16 cellular contexts compared by ENCODE assay signal in the genomic region with DNA sequence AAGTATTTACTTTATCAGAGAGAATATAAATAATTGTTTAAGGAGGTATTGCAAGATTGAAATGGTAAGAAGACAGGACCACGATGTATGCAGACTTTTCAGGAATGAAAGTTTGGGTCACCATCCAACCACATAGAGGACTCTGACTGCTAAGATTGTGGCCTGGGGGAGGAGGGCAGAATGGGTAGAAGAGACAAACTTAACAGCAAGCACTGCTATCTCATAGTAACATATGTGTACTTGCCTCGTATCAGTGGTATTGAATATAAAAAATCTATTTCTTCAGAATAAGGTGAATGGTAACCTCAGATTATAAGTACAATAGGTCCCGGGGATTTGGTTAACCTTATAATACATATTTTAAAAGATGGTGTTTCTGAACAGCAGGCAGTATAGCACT. TPM values are rescaled to one million over a fixed set of nuclear protein-coding genes. Genes with fewer than 3 reads are reported as not detected.
A peak's percentile ranks its signal among the peaks of the same experiment; 100 is the strongest.
DNase-seq lines count a peak whose midpoint lies in the region; ATAC-seq and TF ChIP-seq lines count a peak whose summit lies in the region.
"Had no signal": no experiment of that assay in that cellular context is flagged by ENCODE, and none has a peak within 500 bp of the region (broad histone marks: within the 10 kb centered on the region; RNA-seq: fewer than 3 reads in every experiment).

No MANE protein-coding gene starts in this region.

- no peaks in the 10 kb centered on the region for H3K9me3 Mint-ChIP-seq in activated CD8-positive, alpha-beta T cell treated with anti-CD3 and anti-CD28 coated beads for 36 hours
- H3K9me3 Mint-ChIP-seq in activated CD8-positive, alpha-beta T cell treated with anti-CD3 and anti-CD28 coated beads, Interleukin-2, amount 10 ng/mL, durations not matched to agents 7 days and 5 days (ENCODE audit: insufficient read depth) = no peaks in the 10 kb centered on the region
- H3K9me3 Mint-ChIP-seq in CD4-positive, alpha-beta T cell = peaks cover 2% of the 10 kb centered on the region
- H3K9me3 Mint-ChIP-seq in activated T-helper 1 cell treated with anti-CD3 and anti-CD28 coated beads, Interleukin-12 subunit alpha, Interleukin-12 subunit beta, Interleukin-2, Interleukin-4 antibody, amounts not matched to agents 30 ng/mL and 10 ng/mL and 1 ng/mL, durations not matched to agents 14 hours and 24 hours and 36 hours = peaks cover 32% of the 10 kb centered on the region
- no peaks in the 10 kb centered on the region for H3K9me3 Mint-ChIP-seq in nephron

- TF ChIP-seq POLR2A in suprapubic skin (IDR thresholded peaks at IDR 0.05) = no peak

- CTCF ChIA-PET in activated CD8-positive, alpha-beta T cell treated with anti-CD3 and anti-CD28 coated beads for 36 hours (lab: Charles Lee) = interaction anchor here (1.7 kb wide), 1 partner anchor 13 kb away, joined by 4 read pairs; no protein-coding TSS in a partner anchor
- CTCF ChIA-PET in activated CD8-positive, alpha-beta T cell treated with anti-CD3 and anti-CD28 coated beads, Interleukin-2, amount 10 ng/mL, durations not matched to agents 7 days and 5 days (lab: Charles Lee) = no interaction called here
- CTCF ChIA-PET in CD4-positive, alpha-beta T cell (lab: Charles Lee) = interaction anchor here (0.6 to 1.1 kb wide), 3 partner anchors 8 to 846 kb away, joined by 3 to 4 read pairs (median 3); no protein-coding TSS in a partner anchor

- no peak for DNase-seq in activated CD8-positive, alpha-beta T cell treated with anti-CD3 and anti-CD28 coated beads for 36 hours
- DNase-seq in activated CD8-positive, alpha-beta T cell treated with anti-CD3 and anti-CD28 coated beads, Interleukin-2, amount 10 ng/mL, durations not matched to agents 7 days and 5 days = no peak
- DNase-seq in CD4-positive, alpha-beta T cell = no peak
- DNase-seq in activated T-helper 1 cell treated with anti-CD3 and anti-CD28 coated beads, Interleukin-12 subunit alpha, Interleukin-12 subunit beta, Interleukin-2, Interleukin-4 antibody, amounts not matched to agents 30 ng/mL and 10 ng/mL and 1 ng/mL, durations not matched to agents 14 hours and 24 hours and 36 hours (ENCODE audit: low spot score) = no peak
- DNase-seq in hypothalamus (lab: John Stamatoyannopoulos, UW) (no peak), suprapubic skin (ENCODE audit: low spot score in 2 of 2) (no peak), lower lobe of right lung (no peak)
- DNase-seq: DMS153, EL, KG1, NCI-H1048, NCI-H2081 treated with DMSO at 0.1 percent for 48 hours, NCI-H510A treated with DMSO at 0.1 percent for 48 hours had no signal

- no peak overlapping the region for H3K27ac Mint-ChIP-seq in activated CD8-positive, alpha-beta T cell treated with anti-CD3 and anti-CD28 coated beads for 36 hours
- H3K27ac Mint-ChIP-seq in activated CD8-positive, alpha-beta T cell treated with anti-CD3 and anti-CD28 coated beads, Interleukin-2, amount 10 ng/mL, durations not matched to agents 7 days and 5 days = no peak overlapping the region
- H3K27ac Mint-ChIP-seq in CD4-positive, alpha-beta T cell = no peak overlapping the region
- no peak overlapping the region for H3K27ac Mint-ChIP-seq in activated T-helper 1 cell treated with anti-CD3 and anti-CD28 coated beads, Interleukin-12 subunit alpha, Interleukin-12 subunit beta, Interleukin-2, Interleukin-4 antibody, amounts not matched to agents 30 ng/mL and 10 ng/mL and 1 ng/mL, durations not matched to agents 14 hours and 24 hours and 36 hours
- H3K27ac Mint-ChIP-seq in nephron = peak overlapping the region; percentile 64 to 88 (median 80)

- peaks cover 20% of the 10 kb centered on the region for H3K27me3 Mint-ChIP-seq in activated CD8-positive, alpha-beta T cell treated with anti-CD3 and anti-CD28 coated beads for 36 hours
- H3K27me3 Mint-ChIP-seq in activated CD8-positive, alpha-beta T cell treated with anti-CD3 and anti-CD28 coated beads, Interleukin-2, amount 10 ng/mL, durations not matched to agents 7 days and 5 days (ENCODE audit: low read depth) = peaks cover 16% of the 10 kb centered on the region
- H3K27me3 Mint-ChIP-seq in CD4-positive, alpha-beta T cell = peaks cover 35% of the 10 kb centered on the region
- peaks cover 22% of the 10 kb centered on the region for H3K27me3 Mint-ChIP-seq in activated T-helper 1 cell treated with anti-CD3 and anti-CD28 coated beads, Interleukin-12 subunit alpha, Interleukin-12 subunit beta, Interleukin-2, Interleukin-4 antibody, amounts not matched to agents 30 ng/mL and 10 ng/mL and 1 ng/mL, durations not matched to agents 14 hours and 24 hours and 36 hours (ENCODE audit: insufficient read depth)
- H3K27me3 Mint-ChIP-seq in nephron (ENCODE audit: low read depth) = peaks cover 28% of the 10 kb centered on the region

- WGBS in suprapubic skin = 78% methylated on average over 3 of the region's 3 CpGs

- H3K36me3 ChIP-seq in suprapubic skin = no peaks in the 10 kb centered on the region
- peaks cover 11% of the 10 kb centered on the region for H3K36me3 ChIP-seq in lower lobe of right lung

- no peak overlapping the region for H3K4me3 ChIP-seq in suprapubic skin
- no peak overlapping the region for H3K4me3 ChIP-seq in lower lobe of right lung

- TF ChIP-seq CTCF in activated CD8-positive, alpha-beta T cell treated with anti-CD3 and anti-CD28 coated beads for 36 hours (IDR thresholded peaks at IDR 0.05) = no peak
- TF ChIP-seq CTCF in CD4-positive, alpha-beta T cell (IDR thresholded peaks at IDR 0.05) = no peak
- TF ChIP-seq CTCF in nephron (IDR thresholded peaks at IDR 0.05; ENCODE audit: unreplicated experiment in 3 of 3) (no peak), suprapubic skin (IDR thresholded peaks at IDR 0.05) (no peak), lower lobe of right lung (IDR thresholded peaks at IDR 0.05) (no peak)

- TF ChIP-seq EP300 in suprapubic skin (IDR thresholded peaks at IDR 0.05) = no peak

- peaks cover 18% of the 10 kb centered on the region for H3K36me3 Mint-ChIP-seq in activated CD8-positive, alpha-beta T cell treated with anti-CD3 and anti-CD28 coated beads for 36 hours (ENCODE audit: low read depth)
- H3K36me3 Mint-ChIP-seq in activated CD8-positive, alpha-beta T cell treated with anti-CD3 and anti-CD28 coated beads, Interleukin-2, amount 10 ng/mL, durations not matched to agents 7 days and 5 days (ENCODE audit: low read depth) = peaks cover 27% of the 10 kb centered on the region
- H3K36me3 Mint-ChIP-seq in CD4-positive, alpha-beta T cell (ENCODE audit: low read depth) = peaks cover 24% of the 10 kb centered on the region
- H3K36me3 Mint-ChIP-seq in activated T-helper 1 cell treated with anti-CD3 and anti-CD28 coated beads, Interleukin-12 subunit alpha, Interleukin-12 subunit beta, Interleukin-2, Interleukin-4 antibody, amounts not matched to agents 30 ng/mL and 10 ng/mL and 1 ng/mL, durations not matched to agents 14 hours and 24 hours and 36 hours (ENCODE audit: low read depth) = peaks cover 22% of the 10 kb centered on the region
- H3K36me3 Mint-ChIP-seq in nephron (ENCODE audit: low read depth) = peaks cover 35% of the 10 kb centered on the region

- no peak for ATAC-seq in activated CD8-positive, alpha-beta T cell treated with anti-CD3 and anti-CD28 coated beads for 36 hours
- ATAC-seq in activated CD8-positive, alpha-beta T cell treated with anti-CD3 and anti-CD28 coated beads, Interleukin-2, amount 10 ng/mL, durations not matched to agents 7 days and 5 days = no peak
- no peak for ATAC-seq in CD4-positive, alpha-beta T cell (ENCODE audit: poor library complexity)
- ATAC-seq in lower lobe of right lung = no peak

- no peaks in the 10 kb centered on the region for H3K9me3 ChIP-seq in CD4-positive, alpha-beta T cell (ENCODE audit: control insufficient read depth, low read length)
- H3K9me3 ChIP-seq in suprapubic skin (no peaks in the 10 kb centered on the region), lower lobe of right lung (no peaks in the 10 kb centered on the region)

- POLR2A ChIA-PET in activated CD8-positive, alpha-beta T cell treated with anti-CD3 and anti-CD28 coated beads for 36 hours (lab: Charles Lee) = no interaction called here
- POLR2A ChIA-PET in activated CD8-positive, alpha-beta T cell treated with anti-CD3 and anti-CD28 coated beads, Interleukin-2, amount 10 ng/mL, durations not matched to agents 7 days and 5 days (lab: Charles Lee) = no interaction called here
- POLR2A ChIA-PET in CD4-positive, alpha-beta T cell (lab: Charles Lee) = interaction anchor here (0.9 kb wide), 1 partner anchor 873 kb away, joined by 4 read pairs; no protein-coding TSS in a partner anchor

- H3K27me3 ChIP-seq in CD4-positive, alpha-beta T cell (ENCODE audit: control insufficient read depth, insufficient read depth, low read length) = peaks cover 19% of the 10 kb centered on the region
- H3K27me3 ChIP-seq in suprapubic skin (peaks cover 10% of the 10 kb centered on the region), lower lobe of right lung (ENCODE audit: low read depth) (peaks cover 8% of the 10 kb centered on the region)

- peaks cover 20% of the 10 kb centered on the region for H3K4me1 ChIP-seq in suprapubic skin
- peaks cover 16% of the 10 kb centered on the region for H3K4me1 ChIP-seq in lower lobe of right lung

- H3K4me3 Mint-ChIP-seq in activated CD8-positive, alpha-beta T cell treated with anti-CD3 and anti-CD28 coated beads for 36 hours = peak overlapping the region; percentile 95
- no peak overlapping the region for H3K4me3 Mint-ChIP-seq in activated CD8-positive, alpha-beta T cell treated with anti-CD3 and anti-CD28 coated beads, Interleukin-2, amount 10 ng/mL, durations not matched to agents 7 days and 5 days
- H3K4me3 Mint-ChIP-seq in CD4-positive, alpha-beta T cell = peak overlapping the region; percentile 87
- peak overlapping the region; percentile 96 for H3K4me3 Mint-ChIP-seq in activated T-helper 1 cell treated with anti-CD3 and anti-CD28 coated beads, Interleukin-12 subunit alpha, Interleukin-12 subunit beta, Interleukin-2, Interleukin-4 antibody, amounts not matched to agents 30 ng/mL and 10 ng/mL and 1 ng/mL, durations not matched to agents 14 hours and 24 hours and 36 hours
- H3K4me3 Mint-ChIP-seq in nephron = peak overlapping the region; percentile 84 to 98 (median 93)

- intact Hi-C loops in activated CD8-positive, alpha-beta T cell treated with anti-CD3 and anti-CD28 coated beads for 36 hours (cut with micrococcal nuclease) = no loop called here
- intact Hi-C loops in CD4-positive, alpha-beta T cell (cut with DNase I, micrococcal nuclease) = loop anchor here in 1 of 2 experiments (5.0 kb wide), 1 partner anchor 1201 kb away; the partner anchor contains the start of gene DNAJC7
- intact Hi-C loops in activated T-helper 1 cell treated with anti-CD3 and anti-CD28 coated beads, Interleukin-12 subunit alpha, Interleukin-12 subunit beta, Interleukin-2, Interleukin-4 antibody, amounts not matched to agents 30 ng/mL and 10 ng/mL and 1 ng/mL, durations not matched to agents 14 hours and 24 hours and 36 hours (cut with micrococcal nuclease) = loop anchor here (5.0 kb wide), 1 partner anchor 851 kb away; no protein-coding TSS in a partner anchor
- intact Hi-C loops in lower lobe of right lung (cut with DNase I) = no loop called here

- H3K4me1 Mint-ChIP-seq in activated CD8-positive, alpha-beta T cell treated with anti-CD3 and anti-CD28 coated beads for 36 hours (ENCODE audit: low read depth) = peaks cover 21% of the 10 kb centered on the region
- peaks cover 25% of the 10 kb centered on the region for H3K4me1 Mint-ChIP-seq in activated CD8-positive, alpha-beta T cell treated with anti-CD3 and anti-CD28 coated beads, Interleukin-2, amount 10 ng/mL, durations not matched to agents 7 days and 5 days (ENCODE audit: low read depth)
- peaks cover 33% of the 10 kb centered on the region for H3K4me1 Mint-ChIP-seq in CD4-positive, alpha-beta T cell (ENCODE audit: low read depth)
- H3K4me1 Mint-ChIP-seq in activated T-helper 1 cell treated with anti-CD3 and anti-CD28 coated beads, Interleukin-12 subunit alpha, Interleukin-12 subunit beta, Interleukin-2, Interleukin-4 antibody, amounts not matched to agents 30 ng/mL and 10 ng/mL and 1 ng/mL, durations not matched to agents 14 hours and 24 hours and 36 hours (ENCODE audit: low read depth) = peaks cover 31% of the 10 kb centered on the region
- peaks cover 28% of the 10 kb centered on the region for H3K4me1 Mint-ChIP-seq in nephron

- no peak overlapping the region for H3K27ac ChIP-seq in CD4-positive, alpha-beta T cell (ENCODE audit: low read depth, low read length)
- no peak overlapping the region for H3K27ac ChIP-seq in suprapubic skin
- H3K27ac ChIP-seq in lower lobe of right lung = no peak overlapping the region

RNA-seq across cellular contexts. Expression of gene KRT10, which starts 5.8 kb away (rescaled TPM):
- 10 to 100 TPM; 26.9 to 31.3 TPM for total RNA-seq in activated CD8-positive, alpha-beta T cell treated with anti-CD3 and anti-CD28 coated beads for 36 hours
- 10 to 100 TPM; 26.9 to 28.2 TPM for total RNA-seq in activated CD8-positive, alpha-beta T cell treated with anti-CD3 and anti-CD28 coated beads, Interleukin-2, amount 10 ng/mL, durations not matched to agents 7 days and 5 days
- 10 to 100 TPM; 32.2 to 37.1 TPM for total RNA-seq in CD4-positive, alpha-beta T cell
- total RNA-seq in activated T-helper 1 cell treated with anti-CD3 and anti-CD28 coated beads, Interleukin-12 subunit alpha, Interleukin-12 subunit beta, Interleukin-2, Interleukin-4 antibody, amounts not matched to agents 30 ng/mL and 10 ng/mL and 1 ng/mL, durations not matched to agents 14 hours and 24 hours and 36 hours = 27.2 and 28.0 TPM in 2 replicates
- 1,000 to 10,000 TPM; 3,788 to 5,963 (median 5,237) TPM for total RNA-seq in suprapubic skin
- 31.7 TPM for total RNA-seq in lower lobe of right lung

RNA-seq across cellular contexts. Expression of gene KRT28, which starts 16.8 kb away (rescaled TPM):
- not detected for total RNA-seq in activated CD8-positive, alpha-beta T cell treated with anti-CD3 and anti-CD28 coated beads for 36 hours
- total RNA-seq in activated CD8-positive, alpha-beta T cell treated with anti-CD3 and anti-CD28 coated beads, Interleukin-2, amount 10 ng/mL, durations not matched to agents 7 days and 5 days = not detected
- not detected for total RNA-seq in CD4-positive, alpha-beta T cell
- not detected in 2 replicates for total RNA-seq in activated T-helper 1 cell treated with anti-CD3 and anti-CD28 coated beads, Interleukin-12 subunit alpha, Interleukin-12 subunit beta, Interleukin-2, Interleukin-4 antibody, amounts not matched to agents 30 ng/mL and 10 ng/mL and 1 ng/mL, durations not matched to agents 14 hours and 24 hours and 36 hours
- total RNA-seq in suprapubic skin (10 to 100 TPM in 2 of 4 donors, 1 to 10 TPM in 2; 1.0 to 32.0 (median 11.6) TPM), lower lobe of right lung (not detected)
- total RNA-seq: A172, H4 had no signal

RNA-seq across cellular contexts. Expression of gene KRT27, which starts 34.2 kb away (rescaled TPM):
- total RNA-seq in activated CD8-positive, alpha-beta T cell treated with anti-CD3 and anti-CD28 coated beads for 36 hours = not detected
- not detected for total RNA-seq in activated CD8-positive, alpha-beta T cell treated with anti-CD3 and anti-CD28 coated beads, Interleukin-2, amount 10 ng/mL, durations not matched to agents 7 days and 5 days
- total RNA-seq in CD4-positive, alpha-beta T cell = not detected
- total RNA-seq in activated T-helper 1 cell treated with anti-CD3 and anti-CD28 coated beads, Interleukin-12 subunit alpha, Interleukin-12 subunit beta, Interleukin-2, Interleukin-4 antibody, amounts not matched to agents 30 ng/mL and 10 ng/mL and 1 ng/mL, durations not matched to agents 14 hours and 24 hours and 36 hours = not detected in 2 replicates
- total RNA-seq in suprapubic skin (100 to 1,000 TPM in 1 of 4 donors, 10 to 100 TPM in 2, 1 to 10 TPM in 1; 1.9 to 150 (median 39.1) TPM), lower lobe of right lung (not detected)
- total RNA-seq: A172, H4 had no signal

RNA-seq across cellular contexts. Expression of gene KRT26, which starts 44.6 kb away (rescaled TPM):
- total RNA-seq in activated CD8-positive, alpha-beta T cell treated with anti-CD3 and anti-CD28 coated beads for 36 hours = not detected
- total RNA-seq in activated CD8-positive, alpha-beta T cell treated with anti-CD3 and anti-CD28 coated beads, Interleukin-2, amount 10 ng/mL, durations not matched to agents 7 days and 5 days = not detected
- total RNA-seq in CD4-positive, alpha-beta T cell = not detected
- total RNA-seq in activated T-helper 1 cell treated with anti-CD3 and anti-CD28 coated beads, Interleukin-12 subunit alpha, Interleukin-12 subunit beta, Interleukin-2, Interleukin-4 antibody, amounts not matched to agents 30 ng/mL and 10 ng/mL and 1 ng/mL, durations not matched to agents 14 hours and 24 hours and 36 hours = not detected in 2 replicates
- 1 to 10 TPM in 2 of 4 donors, under 1 TPM in 2; 0.34 to 7.2 (median 1.8) TPM for total RNA-seq in suprapubic skin
- not detected for total RNA-seq in lower lobe of right lung
- total RNA-seq: A172, H4 had no signal

RNA-seq across cellular contexts. Expression of gene KRT12, which starts 50.5 kb away (rescaled TPM):
- total RNA-seq in activated CD8-positive, alpha-beta T cell treated with anti-CD3 and anti-CD28 coated beads for 36 hours = not detected
- not detected for total RNA-seq in activated CD8-positive, alpha-beta T cell treated with anti-CD3 and anti-CD28 coated beads, Interleukin-2, amount 10 ng/mL, durations not matched to agents 7 days and 5 days
- not detected for total RNA-seq in CD4-positive, alpha-beta T cell
- total RNA-seq in activated T-helper 1 cell treated with anti-CD3 and anti-CD28 coated beads, Interleukin-12 subunit alpha, Interleukin-12 subunit beta, Interleukin-2, Interleukin-4 antibody, amounts not matched to agents 30 ng/mL and 10 ng/mL and 1 ng/mL, durations not matched to agents 14 hours and 24 hours and 36 hours = not detected in 2 replicates
- total RNA-seq in suprapubic skin (not detected), lower lobe of right lung (not detected)
- total RNA-seq: A172, H4 had no signal

Comparison
In these comparisons a context has a peak if more than half of its experiments do, and no peak if none do; other contexts are left out.
1. H3K27ac Mint-ChIP-seq: peak in nephron (3 of 3); none in activated CD8-positive, alpha-beta T cell treated with anti-CD3 and anti-CD28 coated beads for 36 hours (single experiment), activated CD8-positive, alpha-beta T cell treated with anti-CD3 and anti-CD28 coated beads, Interleukin-2, amount 10 ng/mL, durations not matched to agents 7 days and 5 days (single experiment), CD4-positive, alpha-beta T cell (single experiment) and activated T-helper 1 cell treated with anti-CD3 and anti-CD28 coated beads, Interleukin-12 subunit alpha, Interleukin-12 subunit beta, Interleukin-2, Interleukin-4 antibody, amounts not matched to agents 30 ng/mL and 10 ng/mL and 1 ng/mL, durations not matched to agents 14 hours and 24 hours and 36 hours (single experiment).
2. RNA of gene KRT10, which starts 5.8 kb away (total RNA-seq): 3,788 to 5,963 TPM in suprapubic skin; 32.2 to 37.1 TPM in CD4-positive, alpha-beta T cell, 31.7 TPM in lower lobe of right lung (single experiment), 26.9 to 31.3 TPM in activated CD8-positive, alpha-beta T cell treated with anti-CD3 and anti-CD28 coated beads for 36 hours, 26.9 to 28.2 TPM in activated CD8-positive, alpha-beta T cell treated with anti-CD3 and anti-CD28 coated beads, Interleukin-2, amount 10 ng/mL, durations not matched to agents 7 days and 5 days and 27.2 to 28.0 TPM in activated T-helper 1 cell treated with anti-CD3 and anti-CD28 coated beads, Interleukin-12 subunit alpha, Interleukin-12 subunit beta, Interleukin-2, Interleukin-4 antibody, amounts not matched to agents 30 ng/mL and 10 ng/mL and 1 ng/mL, durations not matched to agents 14 hours and 24 hours and 36 hours; every median in the first group is over 10 times any median in the second.